7 cellular contexts compared by ENCODE assay signal in the genomic region with DNA sequence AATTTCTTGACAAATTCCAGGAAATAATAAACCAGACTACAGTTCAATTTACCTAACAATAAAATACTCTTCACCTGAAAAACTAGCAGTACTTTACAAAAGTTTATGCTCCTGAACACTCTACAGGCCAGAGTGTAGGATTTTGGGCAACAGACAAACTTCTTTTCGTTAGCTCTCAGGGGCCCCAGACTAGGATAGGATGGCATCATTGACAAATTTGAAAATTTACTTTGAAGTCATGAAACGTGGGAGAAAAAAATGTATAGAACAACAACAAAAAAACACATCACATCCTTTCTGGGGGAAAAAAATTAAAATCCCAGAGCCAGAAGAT. TPM values are rescaled to one million over a fixed set of nuclear protein-coding genes. Genes with fewer than 3 reads are reported as not detected.
DNase-seq lines count a peak whose midpoint lies in the region; ATAC-seq, FAIRE-seq and TF ChIP-seq lines count a peak whose summit lies in the region.

No MANE protein-coding gene starts in this region.

- peaks cover 65% of the 10 kb centered on the region for H3K4me1 Mint-ChIP-seq in activated naive CD8-positive, alpha-beta T cell treated with anti-CD3 and anti-CD28 coated beads, Interleukin-2, amount 10 ng/mL, durations not matched to agents 7 days and 5 days
- H3K4me1 Mint-ChIP-seq in immature natural killer cell: peaks cover 85 to 89% of the 10 kb centered on the region in 2 donors

- H2BK15ac ChIP-seq in IMR-90 (ENCODE audit: low read depth, low read length): no peak overlapping the region

- no peak for TF ChIP-seq CTCF in IMR-90 (conservative IDR thresholded peaks at IDR 0.05; ENCODE audit: low read depth, low read length)

- H3K9me3 ChIP-seq in IMR-90 (ENCODE audit: control insufficient read depth, insufficient read depth, low read length) (no peaks in the 10 kb centered on the region), stomach smooth muscle (ENCODE audit: control insufficient read depth in 2 of 2, low read length in 2 of 2) (no peaks in the 10 kb centered on the region)

- POLR2A ChIA-PET in IMR-90 (lab: Charles Lee; ENCODE audit: unreplicated experiment): interaction anchor here (0.6 kb wide), 1 partner anchor 126 kb away, joined by 3 read pairs; no protein-coding TSS in a partner anchor
- POLR2A ChIA-PET in activated naive CD8-positive, alpha-beta T cell treated with anti-CD3 and anti-CD28 coated beads, Interleukin-2, amount 10 ng/mL, durations not matched to agents 7 days and 5 days (lab: Charles Lee): interaction anchor here (0.6 to 14.4 kb wide), 9 partner anchors 10 to 122 kb away, joined by 3 to 319 read pairs (median 11); a partner anchor contains a TSS

- intact Hi-C loops in IMR-90 (cut with micrococcal nuclease): loop anchor here (2.0 kb wide), 2 partner anchors 126 to 138 kb away; no protein-coding TSS in a partner anchor

- H3K9me1 ChIP-seq in IMR-90 (ENCODE audit: insufficient read depth, low read length): peaks cover 16% of the 10 kb centered on the region

- in situ Hi-C loops in IMR-90 (cut with MboI; ENCODE audit: low sequenced_read_pairs): no loop called here

- H3K56ac ChIP-seq in IMR-90 (ENCODE audit: extremely low read depth, insufficient read depth, low read length): peak overlapping the region; percentile 84

- H3K9me3 Mint-ChIP-seq in activated naive CD8-positive, alpha-beta T cell treated with anti-CD3 and anti-CD28 coated beads, Interleukin-2, amount 10 ng/mL, durations not matched to agents 7 days and 5 days: no peaks in the 10 kb centered on the region
- H3K9me3 Mint-ChIP-seq in immature natural killer cell: no peaks in the 10 kb centered on the region

- no peak overlapping the region for H2BK20ac ChIP-seq in IMR-90 (ENCODE audit: low read depth, low read length)

- peak overlapping the region; percentile 98 for H3K9ac ChIP-seq in IMR-90 (ENCODE audit: low read depth, low read length)
- peak overlapping the region; percentile 90 to 94 for H3K9ac ChIP-seq in stomach smooth muscle (ENCODE audit: low read length in 2 of 2)

- H3K27me3 ChIP-seq in IMR-90 (ENCODE audit: control insufficient read depth, insufficient read depth, low read length) (no peaks in the 10 kb centered on the region), stomach smooth muscle (ENCODE audit: control insufficient read depth in 1 of 2, insufficient read depth in 2 of 2, low read length in 2 of 2) (no peaks in the 10 kb centered on the region)

- H3K4ac ChIP-seq in IMR-90 (ENCODE audit: low read depth, low read length): peak overlapping the region; percentile 99

- H3K18ac ChIP-seq in IMR-90 (ENCODE audit: low read depth, low read length): no peak overlapping the region; the same call in 1 of the 2 replicates

- TF ChIP-seq RAD21 in IMR-90 (IDR thresholded peaks at IDR 0.05; ENCODE audit: low read length): no peak

- no peak for FAIRE-seq in urothelium cell line (lab: Jason Lieb, UNC)

- H3K4me1 ChIP-seq in IMR-90 (ENCODE audit: control insufficient read depth, insufficient read depth, low read length): peaks cover 21% of the 10 kb centered on the region
- H3K4me1 ChIP-seq in stomach smooth muscle (ENCODE audit: control insufficient read depth, insufficient read depth, low read length): peaks cover 26% of the 10 kb centered on the region

- H4K20me1 ChIP-seq in IMR-90 (ENCODE audit: insufficient read depth, low read length): peaks cover 55% of the 10 kb centered on the region

- peak overlapping the region; percentile 97 for H3K14ac ChIP-seq in IMR-90 (replicated peaks; ENCODE audit: low read depth, low read length)

- peak overlapping the region; percentile 98 for H3K27ac Mint-ChIP-seq in activated naive CD8-positive, alpha-beta T cell treated with anti-CD3 and anti-CD28 coated beads, Interleukin-2, amount 10 ng/mL, durations not matched to agents 7 days and 5 days
- peak overlapping the region; percentile 82 to 99 (median 96) for H3K27ac Mint-ChIP-seq in immature natural killer cell

- DNase-seq in IMR-90 (no peak), immature natural killer cell (no peak), urothelium cell line (ENCODE audit: low spot score) (no peak), NCI-H146 treated with DMSO at 0.1 percent for 48 hours (lab: John Stamatoyannopoulos, UW; ENCODE audit: unreplicated experiment) (no peak), GOT3 (lab: John Stamatoyannopoulos, UW) (no peak)
- DNase-seq in activated naive CD8-positive, alpha-beta T cell treated with anti-CD3 and anti-CD28 coated beads, Interleukin-2, amount 10 ng/mL, durations not matched to agents 7 days and 5 days: no peak

- 0 out of 2 replicates have a peak, but pooled peaks have one; percentile 13 for TF ChIP-seq POLR2A in IMR-90 (IDR thresholded peaks at IDR 0.05; ENCODE audit: low read depth, low read length)

- H3K79me1 ChIP-seq in IMR-90 (ENCODE audit: low read depth in 1 of 2, low read length in 2 of 2): peaks cover 4 to 30% of the 10 kb centered on the region in 2 experiments; a peak in 2 of 4 replicates

- CTCF ChIA-PET in IMR-90 (lab: Yijun Ruan, JAX): no interaction called here

- H3K4me3 ChIP-seq in IMR-90 (ENCODE audit: insufficient read depth, low read depth, low read length) (peak overlapping the region; percentile 66), stomach smooth muscle (ENCODE audit: low read length in 2 of 2) (peak overlapping the region; percentile 85 to 93)

- WGBS in IMR-90 (ENCODE audit: extremely low coverage in 2 of 2, insufficient read length in 1 of 2), 2 experiments: no CpG with 5 or more reads among the region's 2 CpGs

- ATAC-seq in IMR-90 (ENCODE audit: low read depth): no peak
- no peak for ATAC-seq in activated naive CD8-positive, alpha-beta T cell treated with anti-CD3 and anti-CD28 coated beads, Interleukin-2, amount 10 ng/mL, durations not matched to agents 7 days and 5 days (ENCODE audit: low read depth)

- H3K23ac ChIP-seq in IMR-90 (ENCODE audit: low read depth, low read length): peak overlapping the region; percentile 100

- H2BK120ac ChIP-seq in IMR-90 (ENCODE audit: low read depth, low read length): peak overlapping the region; percentile 77; the same call in 1 of the 2 replicates

- H4K91ac ChIP-seq in IMR-90 (ENCODE audit: insufficient read depth, low read depth, low read length): no peak overlapping the region

- peaks cover 30% of the 10 kb centered on the region for H3K36me3 Mint-ChIP-seq in activated naive CD8-positive, alpha-beta T cell treated with anti-CD3 and anti-CD28 coated beads, Interleukin-2, amount 10 ng/mL, durations not matched to agents 7 days and 5 days
- peaks cover 0 to 4% (median 0%) of the 10 kb centered on the region in 3 donors for H3K36me3 Mint-ChIP-seq in immature natural killer cell

- H4K5ac ChIP-seq in IMR-90 (ENCODE audit: low read depth, low read length): peak overlapping the region; percentile 51; the same call in 1 of the 2 replicates

- peak overlapping the region; percentile 98 for H3K27ac ChIP-seq in IMR-90 (ENCODE audit: insufficient read depth, low read length)
- no peak overlapping the region for H3K27ac ChIP-seq in stomach smooth muscle (ENCODE audit: low read length)

- dilution Hi-C loops in IMR-90 (cut with HindIII; ENCODE audit: low sequenced_read_pairs, unreplicated experiment): no loop called here

- H4K8ac ChIP-seq in IMR-90 (ENCODE audit: low read depth in 2 of 2, low read length in 2 of 2): peak overlapping the region; percentile 33 to 94; a peak in 3 of 4 replicates

- H3K27me3 Mint-ChIP-seq in activated naive CD8-positive, alpha-beta T cell treated with anti-CD3 and anti-CD28 coated beads, Interleukin-2, amount 10 ng/mL, durations not matched to agents 7 days and 5 days: no peaks in the 10 kb centered on the region
- H3K27me3 Mint-ChIP-seq in immature natural killer cell (ENCODE audit: low read depth in 3 of 3): peaks cover 9 to 29% (median 18%) of the 10 kb centered on the region in 3 donors

- H2BK5ac ChIP-seq in IMR-90 (ENCODE audit: low read depth, low read length, poor library complexity, severe bottlenecking): peak overlapping the region; percentile 98

- H3K36me3 ChIP-seq in IMR-90 (ENCODE audit: control insufficient read depth, insufficient read depth, low read length): no peaks in the 10 kb centered on the region
- no peaks in the 10 kb centered on the region for H3K36me3 ChIP-seq in stomach smooth muscle (ENCODE audit: control insufficient read depth in 2 of 2, insufficient read depth in 2 of 2, low read length in 2 of 2)

- peak overlapping the region; percentile 76 for H3K4me2 ChIP-seq in IMR-90 (ENCODE audit: low read depth, low read length)

- no peak overlapping the region for H2AFZ ChIP-seq in IMR-90 (replicated peaks; ENCODE audit: low read length, poor library complexity)

- no TSS peak for BruUV-seq in IMR-90 (replicated peaks; lab: Mats Ljungman, UMichigan)

- peak overlapping the region; percentile 97 for H3K4me3 Mint-ChIP-seq in activated naive CD8-positive, alpha-beta T cell treated with anti-CD3 and anti-CD28 coated beads, Interleukin-2, amount 10 ng/mL, durations not matched to agents 7 days and 5 days
- H3K4me3 Mint-ChIP-seq in immature natural killer cell: peak overlapping the region; percentile 96 to 100 (median 99)

- H2AK5ac ChIP-seq in IMR-90 (ENCODE audit: low read depth, low read length): no peak overlapping the region

- H2AK9ac ChIP-seq in IMR-90 (replicated peaks; ENCODE audit: low read depth, low read length, poor library complexity): peak overlapping the region; percentile 100

TF ChIP-seq in IMR-90, 13 proteins besides CTCF, POLR2A, EP300 and RAD21 (continues in another document):
- TF ChIP-seq, protein P1, sequence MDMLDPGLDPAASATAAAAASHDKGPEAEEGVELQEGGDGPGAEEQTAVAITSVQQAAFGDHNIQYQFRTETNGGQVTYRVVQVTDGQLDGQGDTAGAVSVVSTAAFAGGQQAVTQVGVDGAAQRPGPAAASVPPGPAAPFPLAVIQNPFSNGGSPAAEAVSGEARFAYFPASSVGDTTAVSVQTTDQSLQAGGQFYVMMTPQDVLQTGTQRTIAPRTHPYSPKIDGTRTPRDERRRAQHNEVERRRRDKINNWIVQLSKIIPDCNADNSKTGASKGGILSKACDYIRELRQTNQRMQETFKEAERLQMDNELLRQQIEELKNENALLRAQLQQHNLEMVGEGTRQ (IDR thresholded peaks at IDR 0.05; ENCODE audit: low read depth, low read length): no peak
- TF ChIP-seq NFE2L2 (IDR thresholded peaks at IDR 0.05; ENCODE audit: low read depth, low read length) (no peak), MAFK (IDR thresholded peaks at IDR 0.05; ENCODE audit: low read depth, low read length) (no peak), MAZ (IDR thresholded peaks at IDR 0.05; ENCODE audit: borderline replicate concordance, low read depth, low read length) (no peak), SMC3 (IDR thresholded peaks at IDR 0.05; ENCODE audit: low read depth, low read length) (no peak), RCOR1 (IDR thresholded peaks at IDR 0.05; ENCODE audit: insufficient replicate concordance, low read length) (no peak), CHD1 (IDR thresholded peaks at IDR 0.05; ENCODE audit: low read depth, low read length) (no peak)

RNA-seq across cellular contexts. Expression of a gene that starts 1.2 kb away (rescaled TPM):
- total RNA-seq in IMR-90 (2012; rRNA removed): 328 and 537 TPM in 2 replicates
- polyA plus RNA-seq in IMR-90 (2012; rRNA removed): 99.8 and 135 TPM in 2 replicates
- 19.3 and 45.6 TPM in 2 replicates for polyA plus RNA-seq in IMR-90 (2012; cell fraction: cytosol; rRNA removed)
- polyA plus RNA-seq in IMR-90 (2012; cell fraction: nucleus; rRNA removed; ENCODE audit: low replicate concordance): 5.8 and 62.3 TPM in 2 replicates
- total RNA-seq in activated naive CD8-positive, alpha-beta T cell treated with anti-CD3 and anti-CD28 coated beads, Interleukin-2, amount 10 ng/mL, durations not matched to agents 7 days and 5 days: 100 to 1,000 TPM; 356 to 363 TPM
- 100 to 1,000 TPM; 300 to 552 (median 460) TPM for polyA plus RNA-seq in immature natural killer cell
